7 cellular contexts compared by ENCODE assay signal in the genomic region with DNA sequence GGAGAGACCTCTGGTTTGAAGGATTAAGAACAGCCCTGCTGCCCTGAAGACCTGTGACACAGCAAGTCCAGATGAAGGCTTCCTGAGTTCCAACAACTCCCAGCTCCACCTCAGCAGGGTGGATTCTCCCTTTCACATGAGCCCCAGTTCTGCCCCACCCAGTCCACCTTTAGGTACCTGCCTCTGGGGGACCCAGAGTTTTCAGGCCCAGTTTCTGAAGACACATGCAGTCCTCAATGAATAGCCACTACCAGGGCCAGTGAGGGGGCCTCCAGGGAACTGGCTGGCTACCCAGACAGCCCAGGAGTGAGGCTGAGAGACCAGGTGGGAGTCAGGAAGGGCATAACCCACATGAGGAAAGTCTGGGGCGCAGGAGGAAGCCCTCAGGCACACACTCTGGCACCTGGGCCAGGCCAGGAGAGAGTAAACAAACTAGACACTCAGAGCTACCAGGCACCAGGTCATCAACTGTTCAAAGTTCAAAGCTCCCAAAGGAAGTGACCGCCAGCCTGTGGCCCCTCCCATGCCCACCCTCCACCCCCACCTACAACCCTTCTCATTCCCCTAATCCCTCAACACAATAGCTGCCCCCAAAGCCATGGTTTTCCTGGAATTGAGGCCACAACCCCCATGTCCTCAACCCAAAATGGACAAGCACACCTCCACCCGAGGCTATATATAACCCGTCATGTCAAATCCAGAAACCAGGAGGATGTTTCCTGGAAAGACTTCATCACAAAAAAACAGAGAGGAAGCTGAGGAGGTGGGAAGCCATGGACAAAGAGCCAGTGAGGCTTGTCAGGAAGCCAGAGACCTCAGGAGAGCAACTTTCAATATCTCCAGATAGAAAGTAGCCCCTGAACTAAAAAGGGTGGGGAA. TPM values are rescaled to one million over a fixed set of nuclear protein-coding genes. Genes with fewer than 3 reads are reported as not detected.
DNase-seq lines count a peak whose midpoint lies in the region; ATAC-seq, FAIRE-seq and TF ChIP-seq lines count a peak whose summit lies in the region.

No MANE protein-coding gene starts in this region.

- H3K4me1 Mint-ChIP-seq in IgD-negative memory B cell: peaks cover 8 to 17% (median 15%) of the 10 kb centered on the region in 3 donors
- peaks cover 12% of the 10 kb centered on the region for H3K4me1 Mint-ChIP-seq in activated T-helper 2 cell treated with anti-CD3 and anti-CD28 coated beads, Interferon-gamma antibody, Interleukin-2, Interleukin-4, amounts not matched to agents 10 μg/mL and 5 μg/mL and 100 μg/mL, durations not matched to agents 14 hours and 24 hours and 36 hours (ENCODE audit: low read depth)

- no peak for TF ChIP-seq CTCF in kidney (IDR thresholded peaks at IDR 0.05; ENCODE audit: borderline replicate concordance, extremely low read depth, insufficient read depth)
- TF ChIP-seq CTCF in stomach (IDR thresholded peaks at IDR 0.05): no peak
- TF ChIP-seq CTCF in GM20000 (IDR thresholded peaks at IDR 0.05; ENCODE audit: extremely low read depth, missing control alignments): no peak

- no peaks in the 10 kb centered on the region for H3K27me3 Mint-ChIP-seq in IgD-negative memory B cell
- H3K27me3 Mint-ChIP-seq in activated T-helper 2 cell treated with anti-CD3 and anti-CD28 coated beads, Interferon-gamma antibody, Interleukin-2, Interleukin-4, amounts not matched to agents 10 μg/mL and 5 μg/mL and 100 μg/mL, durations not matched to agents 14 hours and 24 hours and 36 hours (ENCODE audit: low read depth): peaks cover 11% of the 10 kb centered on the region

- peak overlapping the region in 2 of 3 donors; percentile 15 to 63 for H3K27ac Mint-ChIP-seq in IgD-negative memory B cell
- H3K27ac Mint-ChIP-seq in activated T-helper 2 cell treated with anti-CD3 and anti-CD28 coated beads, Interferon-gamma antibody, Interleukin-2, Interleukin-4, amounts not matched to agents 10 μg/mL and 5 μg/mL and 100 μg/mL, durations not matched to agents 14 hours and 24 hours and 36 hours: no peak overlapping the region

- H3K27me3 ChIP-seq in stomach: no peaks in the 10 kb centered on the region

- intact Hi-C loops in activated T-helper 2 cell treated with anti-CD3 and anti-CD28 coated beads, Interferon-gamma antibody, Interleukin-2, Interleukin-4, amounts not matched to agents 10 μg/mL and 5 μg/mL and 100 μg/mL, durations not matched to agents 14 hours and 24 hours and 36 hours (cut with micrococcal nuclease): loop anchor here (2.0 to 5.0 kb wide), 2 partner anchors 23 to 41 kb away; no protein-coding TSS in a partner anchor
- intact Hi-C loops in kidney (cut with DNase I) (no loop called here), stomach (cut with DNase I; ENCODE audit: low total_unique reads) (no loop called here)

- no peaks in the 10 kb centered on the region for H3K36me3 ChIP-seq in kidney (ENCODE audit: control insufficient read depth in 1 of 2, insufficient read depth in 2 of 2, low read length in 2 of 2)
- no peaks in the 10 kb centered on the region for H3K36me3 ChIP-seq in stomach

- no peak for TF ChIP-seq POLR2A in stomach (IDR thresholded peaks at IDR 0.05)

- H3K4me3 Mint-ChIP-seq in IgD-negative memory B cell: peak overlapping the region; percentile 29 to 81 (median 80)
- H3K4me3 Mint-ChIP-seq in activated T-helper 2 cell treated with anti-CD3 and anti-CD28 coated beads, Interferon-gamma antibody, Interleukin-2, Interleukin-4, amounts not matched to agents 10 μg/mL and 5 μg/mL and 100 μg/mL, durations not matched to agents 14 hours and 24 hours and 36 hours (ENCODE audit: low read depth): peak overlapping the region; percentile 57

- H3K4me3 ChIP-seq in kidney (ENCODE audit: low read length in 2 of 2) (peak overlapping the region; percentile 36 to 64), stomach (peak overlapping the region in 1 of 4 donors; percentile 60)

- TF ChIP-seq EP300 in stomach (IDR thresholded peaks at IDR 0.05): no peak

- no peaks in the 10 kb centered on the region for H3K36me3 Mint-ChIP-seq in IgD-negative memory B cell
- H3K36me3 Mint-ChIP-seq in activated T-helper 2 cell treated with anti-CD3 and anti-CD28 coated beads, Interferon-gamma antibody, Interleukin-2, Interleukin-4, amounts not matched to agents 10 μg/mL and 5 μg/mL and 100 μg/mL, durations not matched to agents 14 hours and 24 hours and 36 hours (ENCODE audit: low read depth): no peaks in the 10 kb centered on the region

- no peak for ATAC-seq in HG02840 (IDR thresholded peaks at IDR 0.05; ENCODE audit: low FRiP score, unreplicated experiment)

- no peak for FAIRE-seq in kidney (lab: Jason Lieb, UNC)

- H3K4me1 ChIP-seq in kidney (ENCODE audit: control insufficient read depth in 1 of 2, insufficient read depth in 1 of 2, low read depth in 1 of 2, low read length in 2 of 2) (peaks cover 34 to 39% of the 10 kb centered on the region in 2 donors), stomach (peaks cover 45 to 59% (median 55%) of the 10 kb centered on the region in 4 donors)

- no peaks in the 10 kb centered on the region for H3K9me3 Mint-ChIP-seq in IgD-negative memory B cell
- H3K9me3 Mint-ChIP-seq in activated T-helper 2 cell treated with anti-CD3 and anti-CD28 coated beads, Interferon-gamma antibody, Interleukin-2, Interleukin-4, amounts not matched to agents 10 μg/mL and 5 μg/mL and 100 μg/mL, durations not matched to agents 14 hours and 24 hours and 36 hours: no peaks in the 10 kb centered on the region

- H3K27ac ChIP-seq in kidney (ENCODE audit: low read depth in 2 of 2, low read length in 2 of 2): peak overlapping the region; percentile 94 to 97
- peak overlapping the region; percentile 81 to 94 (median 92) for H3K27ac ChIP-seq in stomach

- peak overlapping the region; percentile 73 to 81 for H3K9ac ChIP-seq in kidney (ENCODE audit: low read length in 2 of 2)

- WGBS in stomach, 5 donors: 23 to 54% (median 38%) methylated on average over 3 to 4 of the region's 4 CpGs

- DNase-seq in activated T-helper 2 cell treated with anti-CD3 and anti-CD28 coated beads, Interferon-gamma antibody, Interleukin-2, Interleukin-4, amounts not matched to agents 10 μg/mL and 5 μg/mL and 100 μg/mL, durations not matched to agents 14 hours and 24 hours and 36 hours (ENCODE audit: low spot score): no peak
- DNase-seq in kidney (peak; percentile 76), stomach (peak; percentile 61), GM20000 (ENCODE audit: low spot score) (no peak)
- no peak for DNase-seq in stimulated activated CD4-positive, alpha-beta T cell treated with anti-CD3 and anti-CD28 coated beads, Interleukin-15, amount 100 ng/mL, for 24 hours

- H3K9me3 ChIP-seq in kidney (ENCODE audit: control insufficient read depth in 1 of 2, low read length in 2 of 2) (no peaks in the 10 kb centered on the region), stomach (no peaks in the 10 kb centered on the region)

RNA-seq across cellular contexts. Expression of gene MYO18A, which starts 2.1 kb away (rescaled TPM):
- polyA plus RNA-seq in IgD-negative memory B cell (39.6 TPM), kidney (ENCODE audit: insufficient read depth, low read depth, low replicate concordance) (25.6 TPM), stomach (10 to 100 TPM; 16.5 to 30.3 (median 28.2) TPM)
- total RNA-seq in activated T-helper 2 cell treated with anti-CD3 and anti-CD28 coated beads, Interferon-gamma antibody, Interleukin-2, Interleukin-4, amounts not matched to agents 10 μg/mL and 5 μg/mL and 100 μg/mL, durations not matched to agents 14 hours and 24 hours and 36 hours: 49.5 and 50.3 TPM in 2 replicates
- total RNA-seq in kidney (60.7 TPM), stomach (100 to 1,000 TPM in 3 of 5 donors, 10 to 100 TPM in 2; 42.8 to 305 (median 121) TPM)

Comparison
In these comparisons a context has a peak if more than half of its experiments do, and no peak if none do; other contexts are left out.
1. DNase-seq: peak in kidney (single experiment) and stomach (single experiment); none in activated T-helper 2 cell treated with anti-CD3 and anti-CD28 coated beads, Interferon-gamma antibody, Interleukin-2, Interleukin-4, amounts not matched to agents 10 μg/mL and 5 μg/mL and 100 μg/mL, durations not matched to agents 14 hours and 24 hours and 36 hours (single experiment), stimulated activated CD4-positive, alpha-beta T cell treated with anti-CD3 and anti-CD28 coated beads, Interleukin-15, amount 100 ng/mL, for 24 hours (single experiment) and GM20000 (single experiment).